13 cellular contexts compared by ENCODE assay signal in the genomic region with DNA sequence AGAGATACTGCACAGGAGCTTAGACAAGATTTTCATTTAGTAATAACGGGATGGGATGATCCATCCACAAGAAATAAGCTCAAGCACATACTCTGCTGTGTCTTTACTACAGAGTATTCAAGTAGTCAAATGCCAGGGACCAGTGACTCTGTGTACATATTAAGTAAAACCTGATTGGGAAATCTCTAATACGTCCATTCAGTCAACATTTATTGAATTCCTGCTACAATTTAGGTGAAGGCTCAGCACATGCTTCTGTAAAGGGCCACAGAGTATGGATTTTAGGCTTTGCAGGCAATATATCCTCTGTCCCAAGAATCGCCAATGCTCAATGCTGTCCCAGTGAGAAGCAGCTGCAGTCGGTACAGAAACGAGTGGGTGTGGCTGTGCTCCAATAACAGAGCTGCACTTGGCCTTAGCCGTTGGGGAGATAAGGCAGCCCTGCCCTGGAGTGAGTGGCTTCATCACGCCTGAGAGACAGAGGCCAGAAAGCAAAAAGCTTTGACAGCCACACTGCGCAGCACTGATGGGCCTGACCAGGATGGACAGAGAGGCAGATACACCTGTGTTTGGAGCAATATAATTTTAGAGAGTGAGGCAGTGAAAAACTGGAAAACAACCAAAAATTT.
A peak's percentile ranks its signal among the peaks of the same experiment; 100 is the strongest.
DNase-seq lines count a peak whose midpoint lies in the region; ATAC-seq and TF ChIP-seq lines count a peak whose summit lies in the region.
"Had no signal": no experiment of that assay in that cellular context is flagged by ENCODE, and none has a peak within 500 bp of the region (broad histone marks: within the 10 kb centered on the region; RNA-seq: fewer than 3 reads in every experiment).

No MANE protein-coding gene starts in this region.

- peaks cover 0 to 3% of the 10 kb centered on the region in 2 donors for H3K4me1 ChIP-seq in left lung
- H3K4me1 ChIP-seq in upper lobe of right lung, result peaks cover 12% of the 10 kb centered on the region

- no peaks in the 10 kb centered on the region for H3K36me3 Mint-ChIP-seq in chondrocyte (ENCODE audit: low read depth)
- H3K36me3 Mint-ChIP-seq: activated CD8-positive, alpha-beta memory T cell treated with anti-CD3 and anti-CD28 coated beads, Interleukin-2, amount 10 ng/mL, durations not matched to agents 7 days and 5 days had no signal

- ATAC-seq in left lung, result peak; percentile 90
- peak; percentile 81 for ATAC-seq in upper lobe of right lung
- ATAC-seq in GM21447 (IDR thresholded peaks at IDR 0.05; ENCODE audit: unreplicated experiment), result no peak
- ATAC-seq: activated CD8-positive, alpha-beta memory T cell treated with anti-CD3 and anti-CD28 coated beads, Interleukin-2, amount 10 ng/mL, durations not matched to agents 7 days and 5 days had no signal

- intact Hi-C loops in left lung (cut with DNase I) (no loop called here), upper lobe of right lung (cut with DNase I) (no loop called here)

- H3K9me3 ChIP-seq in left lung (no peaks in the 10 kb centered on the region), upper lobe of right lung (no peaks in the 10 kb centered on the region)

- H3K4me1 Mint-ChIP-seq in chondrocyte (ENCODE audit: low read depth), result peaks cover 11% of the 10 kb centered on the region
- H3K4me1 Mint-ChIP-seq: activated CD8-positive, alpha-beta memory T cell treated with anti-CD3 and anti-CD28 coated beads, Interleukin-2, amount 10 ng/mL, durations not matched to agents 7 days and 5 days had no signal

- no peak for TF ChIP-seq CTCF in chondrocyte (IDR thresholded peaks at IDR 0.05)
- TF ChIP-seq CTCF in left lung (IDR thresholded peaks at IDR 0.05), result no peak
- no peak for TF ChIP-seq CTCF in upper lobe of right lung (IDR thresholded peaks at IDR 0.05)

- H3K27me3 ChIP-seq in left lung (no peaks in the 10 kb centered on the region), upper lobe of right lung (no peaks in the 10 kb centered on the region)

- H3K4me3 ChIP-seq in left lung, result no peak overlapping the region
- H3K4me3 ChIP-seq in upper lobe of right lung, result no peak overlapping the region

- H3K4me3 Mint-ChIP-seq in chondrocyte (ENCODE audit: unreplicated experiment), result no peak overlapping the region
- H3K4me3 Mint-ChIP-seq: activated CD8-positive, alpha-beta memory T cell treated with anti-CD3 and anti-CD28 coated beads, Interleukin-2, amount 10 ng/mL, durations not matched to agents 7 days and 5 days; T-helper 1 cell treated with Interleukin-12 subunit alpha and Interleukin-12 subunit beta and Interleukin-4 antibody, amounts not matched to agents 30 μg/mL and 1 μg/mL, for 36 hours had no signal

- peak overlapping the region; percentile 51 for H3K27ac Mint-ChIP-seq in chondrocyte (ENCODE audit: unreplicated experiment)
- H3K27ac Mint-ChIP-seq: activated CD8-positive, alpha-beta memory T cell treated with anti-CD3 and anti-CD28 coated beads, Interleukin-2, amount 10 ng/mL, durations not matched to agents 7 days and 5 days; T-helper 1 cell treated with Interleukin-12 subunit alpha and Interleukin-12 subunit beta and Interleukin-4 antibody, amounts not matched to agents 30 μg/mL and 1 μg/mL, for 36 hours had no signal

- DNase-seq in NCI-H510A treated with DMSO at 0.1 percent for 48 hours (lab: John Stamatoyannopoulos, UW) (peak; percentile 27), NCI-H510A (lab: John Stamatoyannopoulos, UW) (no peak), chondrocyte (ENCODE audit: low spot score) (no peak), left lung (no peak), upper lobe of right lung (no peak), NCI-H524 (lab: John Stamatoyannopoulos, UW) (no peak), DMS 273 treated with DMSO at 0.1 percent for 48 hours (lab: John Stamatoyannopoulos, UW) (no peak)
- DNase-seq: ACHN; activated CD8-positive, alpha-beta memory T cell treated with anti-CD3 and anti-CD28 coated beads, Interleukin-2, amount 10 ng/mL, durations not matched to agents 7 days and 5 days; DND-41; NCI-H446 treated with DMSO at 0.1 percent for 48 hours had no signal

- H3K9me3 Mint-ChIP-seq in chondrocyte (ENCODE audit: low read depth), result no peaks in the 10 kb centered on the region
- H3K9me3 Mint-ChIP-seq: T-helper 1 cell treated with Interleukin-12 subunit alpha and Interleukin-12 subunit beta and Interleukin-4 antibody, amounts not matched to agents 30 μg/mL and 1 μg/mL, for 36 hours had no signal

- H3K27ac ChIP-seq in left lung (no peak overlapping the region), upper lobe of right lung (no peak overlapping the region)

- H3K27me3 Mint-ChIP-seq in chondrocyte (ENCODE audit: low read depth), result no peaks in the 10 kb centered on the region
- H3K27me3 Mint-ChIP-seq: activated CD8-positive, alpha-beta memory T cell treated with anti-CD3 and anti-CD28 coated beads, Interleukin-2, amount 10 ng/mL, durations not matched to agents 7 days and 5 days had no signal

- H3K36me3 ChIP-seq in left lung, result no peaks in the 10 kb centered on the region
- H3K36me3 ChIP-seq in upper lobe of right lung, result no peaks in the 10 kb centered on the region
